Comparison of ENCODE assay signal across 8 cellular contexts in genomic region chr7:133081605-133082389, GRCh38. TPM values are rescaled to one million over a fixed set of nuclear protein-coding genes. Genes with fewer than 3 reads are reported as not detected.
DNase-seq lines count a peak whose midpoint lies in the region; ATAC-seq and TF ChIP-seq lines count a peak whose summit lies in the region.

CHCHD3 (minus strand) TSS chr7:133082090; CDS start chr7:133081937, 153 bp downstream.

- peak within 1 kb of the TSS; percentile 93 for H2AFZ ChIP-seq in PC-3 (ENCODE audit: low read length)

- CTCF ChIA-PET in PC-3 (lab: Charles Lee): interaction anchor here (0.6 to 0.9 kb wide), 2 partner anchors 31 to 524 kb away, joined by 3 to 6 read pairs; no protein-coding TSS in a partner anchor

- peak within 1 kb of the TSS; percentile 99 for H3K4me2 ChIP-seq in PC-3 (ENCODE audit: low read length)

- TSS peak; percentile 50 for BruUV-seq in PC-3 (replicated peaks; lab: Mats Ljungman, UMichigan)

- H3K36me3 ChIP-seq in PC-3 (ENCODE audit: low read depth, low read length): no peaks in the 10 kb centered on the region

- 0 out of 2 replicates have a peak, but pooled peaks cover 9% of the 10 kb centered on the region for H4K20me1 ChIP-seq in PC-3 (ENCODE audit: low read length)

- no peaks in the 10 kb centered on the region for H3K9me2 ChIP-seq in PC-3 (replicated peaks; ENCODE audit: low read length)

- H3K9ac ChIP-seq in PC-3 (ENCODE audit: low read length): peak within 1 kb of the TSS; percentile 96

- TF ChIP-seq EP300 in Ishikawa (IDR thresholded peaks at IDR 0.05; ENCODE audit: borderline replicate concordance): no peak

- TF ChIP-seq CTCF in PC-3 (conservative IDR thresholded peaks at IDR 0.05; ENCODE audit: low read depth, low read length) (no peak), epithelial cell of esophagus (IDR thresholded peaks at IDR 0.05; ENCODE audit: insufficient read depth, low read depth, low read length, missing control alignments) (no peak)

- no peaks in the 10 kb centered on the region for H3K9me3 ChIP-seq in PC-3 (ENCODE audit: low read length)
- H3K9me3 ChIP-seq in mononuclear cell (ENCODE audit: low read depth, low read length): no peaks in the 10 kb centered on the region

- POLR2A ChIA-PET in PC-3 (lab: Charles Lee; ENCODE audit: unreplicated experiment): no interaction called here

- no peak for TF ChIP-seq RAD21 in Ishikawa (IDR thresholded peaks at IDR 0.05; ENCODE audit: low read depth)

- ATAC-seq in GM21576 (IDR thresholded peaks at IDR 0.05; ENCODE audit: unreplicated experiment) (peak; percentile 100), PC-3 (peak; percentile 100)

- no peaks in the 10 kb centered on the region for H3F3A ChIP-seq in PC-3 (ENCODE audit: low read length, unreplicated experiment)

- H3K79me2 ChIP-seq in PC-3 (ENCODE audit: low read length): peaks cover 51% of the 10 kb centered on the region

- H3K27me3 ChIP-seq in PC-3 (ENCODE audit: low read length) (peaks cover 13% of the 10 kb centered on the region; the same call in 1 of the 2 replicates), mononuclear cell (ENCODE audit: insufficient read depth, low read length) (no peaks in the 10 kb centered on the region)

- peak within 1 kb of the TSS; percentile 43; the same call in 1 of the 2 replicates for H3K27ac ChIP-seq in PC-3 (ENCODE audit: low read length)

- peak within 1 kb of the TSS; percentile 89 for H3K4me3 ChIP-seq in PC-3 (ENCODE audit: low read length)
- peak within 1 kb of the TSS; percentile 94 for H3K4me3 ChIP-seq in epithelial cell of esophagus (ENCODE audit: low read length)
- H3K4me3 ChIP-seq in mononuclear cell (ENCODE audit: low read length): peak within 1 kb of the TSS; percentile 89

- intact Hi-C loops in PC-3 (cut with micrococcal nuclease): loop anchor here (1.0 kb wide), 2 partner anchors 171 to 353 kb away; no protein-coding TSS in a partner anchor

- peak; percentile 95 for DNase-seq in DMS114 treated with DMSO at 0.1 percent for 48 hours (lab: John Stamatoyannopoulos, UW; ENCODE audit: unreplicated experiment)
- peak; percentile 96 for DNase-seq in PC-3
- DNase-seq in activated T-cell treated with anti-CD3 and anti-CD28 coated beads for 48 hours (ENCODE audit: low read depth): peak; percentile 94
- DNase-seq in epithelial cell of esophagus (ENCODE audit: low read depth): peak; percentile 99
- DNase-seq in stimulated activated CD8-positive, alpha-beta memory T cell treated with anti-CD3 and anti-CD28 coated beads, Interleukin-4, amount 100 ng/mL, for 1 hour (ENCODE audit: low read depth in 2 of 2, low spot score in 1 of 2): peak; percentile 89 to 92

- no peaks in the 10 kb centered on the region for H3K4me1 ChIP-seq in PC-3 (ENCODE audit: insufficient read depth, low read length)
- peaks cover 9% of the 10 kb centered on the region for H3K4me1 ChIP-seq in mononuclear cell (ENCODE audit: insufficient read depth, low read length)

TF ChIP-seq in Ishikawa, 13 proteins besides CTCF, POLR2A, EP300 and RAD21:
- TF ChIP-seq NFIC (IDR thresholded peaks at IDR 0.05): no peak
- TF ChIP-seq TEAD4 (IDR thresholded peaks at IDR 0.05): peak; percentile 88
- TF ChIP-seq CEBPB (IDR thresholded peaks at IDR 0.05): no peak
- TF ChIP-seq TAF1 (IDR thresholded peaks at IDR 0.05; ENCODE audit: low read depth): no peak; the same call in 1 of the 2 replicates
- TF ChIP-seq CREB1 (IDR thresholded peaks at IDR 0.05; ENCODE audit: low read depth): 0 out of 2 replicates have a peak, but pooled peaks have one; percentile 11
- no peak for TF ChIP-seq REST (IDR thresholded peaks at IDR 0.05; ENCODE audit: low read depth)
- peak; percentile 80 for TF ChIP-seq MAX (IDR thresholded peaks at IDR 0.05)
- TF ChIP-seq, protein P1, sequence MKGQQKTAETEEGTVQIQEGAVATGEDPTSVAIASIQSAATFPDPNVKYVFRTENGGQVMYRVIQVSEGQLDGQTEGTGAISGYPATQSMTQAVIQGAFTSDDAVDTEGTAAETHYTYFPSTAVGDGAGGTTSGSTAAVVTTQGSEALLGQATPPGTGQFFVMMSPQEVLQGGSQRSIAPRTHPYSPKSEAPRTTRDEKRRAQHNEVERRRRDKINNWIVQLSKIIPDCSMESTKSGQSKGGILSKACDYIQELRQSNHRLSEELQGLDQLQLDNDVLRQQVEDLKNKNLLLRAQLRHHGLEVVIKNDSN (IDR thresholded peaks at IDR 0.05): peak; percentile 94
- no peak for TF ChIP-seq TCF12 (IDR thresholded peaks at IDR 0.05; ENCODE audit: low read depth)
- no peak for TF ChIP-seq EGR1 (IDR thresholded peaks at IDR 0.05)
- no peak for TF ChIP-seq FOXM1 (IDR thresholded peaks at IDR 0.05; ENCODE audit: borderline replicate concordance, low read depth)
- peak; percentile 60 for TF ChIP-seq ZBTB7A (IDR thresholded peaks at IDR 0.05; ENCODE audit: low read depth)
- no peak; the same call in 1 of the 2 replicates for TF ChIP-seq YY1 (IDR thresholded peaks at IDR 0.05; ENCODE audit: low read depth)

RNA-seq across cellular contexts. Expression of gene CHCHD3, which starts in this region (rescaled TPM):
- total RNA-seq in PC-3 (2014; rRNA removed): 139 and 149 TPM in 2 replicates
- total RNA-seq in mononuclear cell: 31.1 TPM

Comparison
In these comparisons a context has a peak if more than half of its experiments do, and no peak if none do; other contexts are left out.
1. Peak in every context shown above with its lines: DNase-seq, ATAC-seq, H3K4me3 ChIP-seq and H3K27ac ChIP-seq.